In the genomic region with DNA sequence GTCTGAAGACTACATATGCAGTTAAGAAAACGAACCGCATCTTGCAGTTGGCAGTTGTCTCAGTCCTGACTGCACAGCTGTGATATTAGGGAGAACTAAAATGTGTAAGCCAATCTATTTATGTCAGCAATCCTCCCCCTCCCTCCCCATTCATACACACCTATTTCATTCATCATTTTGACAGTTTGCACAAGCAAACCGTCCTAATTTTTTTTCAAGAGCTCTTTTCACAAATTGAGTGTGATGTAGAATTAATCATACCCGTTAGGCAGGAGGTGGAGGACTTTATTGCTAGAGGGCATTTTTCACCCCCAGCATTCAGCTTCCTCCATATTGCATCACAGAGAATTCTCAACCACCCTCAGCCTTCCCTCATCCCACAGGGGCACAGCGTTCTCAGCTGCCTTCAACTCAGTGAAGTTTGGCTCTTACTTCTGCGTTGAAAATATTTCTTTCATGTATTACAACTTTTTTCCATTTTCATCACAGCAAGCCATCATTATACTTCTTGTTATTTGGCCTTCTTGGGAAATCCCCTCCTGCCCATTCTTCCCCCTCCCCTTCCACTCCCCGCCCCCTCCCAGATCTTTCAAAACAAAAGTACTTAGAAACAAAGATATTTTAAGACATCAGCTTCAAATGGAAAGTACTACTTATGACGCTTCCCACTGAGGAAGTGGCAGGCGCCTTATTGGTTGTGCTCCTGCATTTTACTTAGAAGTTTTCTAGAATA, we compare ENCODE assay signal across 8 cellular contexts. TPM values are rescaled to one million over a fixed set of nuclear protein-coding genes. Genes with fewer than 3 reads are reported as not detected.
DNase-seq lines count a peak whose midpoint lies in the region; TF ChIP-seq lines count a peak whose summit lies in the region.

No MANE protein-coding gene starts in this region.

- TF ChIP-seq CTCF in GM06990 (IDR thresholded peaks at IDR 0.05; ENCODE audit: insufficient read depth, low read length, poor library complexity, severe bottlenecking) = no peak

- peak overlapping the region; percentile 24 to 40 for H3K27ac ChIP-seq in esophagus (ENCODE audit: low read depth in 2 of 2, low read length in 1 of 2)

- H3K36me3 ChIP-seq in GM06990 (ENCODE audit: control insufficient read depth, insufficient read depth, low read length) (no peaks in the 10 kb centered on the region), esophagus (ENCODE audit: control insufficient read depth in 2 of 2, insufficient read depth in 2 of 2, low read length in 1 of 2) (no peaks in the 10 kb centered on the region)

- H3K4me3 ChIP-seq in GM06990 (replicated peaks; ENCODE audit: low read depth, low read length) (peak overlapping the region; percentile 6; the same call in 1 of the 2 replicates), esophagus (ENCODE audit: low read depth in 1 of 2, low read length in 2 of 2) (no peak overlapping the region)

- peak; percentile 69 for DNase-seq in GM06990 (ENCODE audit: extremely low read depth, insufficient read length)
- peak; percentile 66 for DNase-seq in HCEC 1CT
- DNase-seq in NCI-H146 (lab: John Stamatoyannopoulos, UW) = peak; percentile 91
- peak; percentile 12 to 15 for DNase-seq in activated CD8-positive, alpha-beta memory T cell treated with anti-CD3 and anti-CD28 coated beads for 1 hour (ENCODE audit: extremely low read depth in 1 of 2, low read depth in 1 of 2)
- peak; percentile 48 to 58 for DNase-seq in stimulated activated CD4-positive, alpha-beta T cell treated with anti-CD3 and anti-CD28 coated beads, Interleukin-12 subunit alpha, Interleukin-12 subunit beta, amount 100 ng/mL, for 24 hours (ENCODE audit: low read depth in 2 of 2)
- DNase-seq in NCI-H1694 treated with DMSO at 0.1 percent for 48 hours (lab: John Stamatoyannopoulos, UW) = no peak
- DNase-seq in SW480 (ENCODE audit: low spot score) = no peak

- no peaks in the 10 kb centered on the region for H3K9me3 ChIP-seq in esophagus (ENCODE audit: control insufficient read depth in 2 of 2, insufficient read depth in 1 of 2, low read depth in 1 of 2, low read length in 1 of 2)

- no peaks in the 10 kb centered on the region for H3K4me1 ChIP-seq in esophagus (ENCODE audit: control insufficient read depth in 2 of 2, insufficient read depth in 2 of 2, low read length in 1 of 2)

- 11 to 18% methylated on average over 9 of the region's 9 CpGs for WGBS in esophagus, 2 donors

- H3K27me3 ChIP-seq in GM06990 (replicated peaks; ENCODE audit: control insufficient read depth, insufficient read depth, low read length) (no peaks in the 10 kb centered on the region), esophagus (ENCODE audit: control insufficient read depth in 1 of 2, insufficient read depth in 2 of 2, low read length in 2 of 2) (no peaks in the 10 kb centered on the region)

RNA-seq across cellular contexts. Expression of a gene that starts 37.5 kb away (rescaled TPM):
- polyA plus RNA-seq in esophagus = not detected

Comparison
In these comparisons a context has a peak if more than half of its experiments do, and no peak if none do; other contexts are left out.
1. DNase-seq: peak in GM06990 (single experiment), HCEC 1CT (single experiment), NCI-H146 (single experiment), activated CD8-positive, alpha-beta memory T cell treated with anti-CD3 and anti-CD28 coated beads for 1 hour (2 of 2) and stimulated activated CD4-positive, alpha-beta T cell treated with anti-CD3 and anti-CD28 coated beads, Interleukin-12 subunit alpha, Interleukin-12 subunit beta, amount 100 ng/mL, for 24 hours (2 of 2); none in NCI-H1694 treated with DMSO at 0.1 percent for 48 hours (single experiment) and SW480 (single experiment).